ENCODE assay signal across 7 cellular contexts in the genomic region with DNA sequence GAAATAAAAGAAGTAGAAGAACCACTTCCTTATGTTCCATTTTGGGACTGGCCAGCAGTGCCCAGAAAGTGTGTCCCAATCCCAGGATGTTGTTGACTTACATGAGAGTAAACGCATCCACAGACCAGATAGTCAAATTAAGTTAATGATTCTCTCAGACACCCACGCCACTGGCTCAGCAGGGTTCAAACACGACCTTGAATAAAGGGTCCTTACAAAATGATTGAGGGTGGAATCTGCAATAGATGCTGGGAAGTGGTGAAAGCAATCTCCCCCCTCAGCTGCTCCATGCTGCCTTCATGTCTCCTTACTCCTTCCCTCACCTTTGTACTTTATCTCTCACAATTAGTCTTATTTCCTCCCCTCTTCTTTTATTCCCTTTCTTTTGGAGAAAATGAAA. TPM values are rescaled to one million over a fixed set of nuclear protein-coding genes. Genes with fewer than 3 reads are reported as not detected.
DNase-seq lines count a peak whose midpoint lies in the region; ATAC-seq and TF ChIP-seq lines count a peak whose summit lies in the region.
"Not testable (repeated sequence)": the region's sequence is repeated elsewhere in the genome, so short reads cannot be mapped to it uniquely, and the experiment has no call there.
"Had no signal": no experiment of that assay in that cellular context is flagged by ENCODE, and none has a peak within 500 bp of the region (broad histone marks: within the 10 kb centered on the region; RNA-seq: fewer than 3 reads in every experiment).

PLGLB1 (minus strand) TSS at position 101 of the 400 bp plus-strand sequence; CDS start at position 40, 61 bp downstream.

- not testable (repeated sequence) for ATAC-seq in left lobe of liver
- peak in 3 of 4 donors; percentile 3 to 24 (median 14) for ATAC-seq in right lobe of liver

- H3K4me3 ChIP-seq in Karpas-422 (ENCODE audit: low read length); thymus (ENCODE audit: low read length): not testable (repeated sequence)
- H3K4me3 ChIP-seq in right lobe of liver: peak within 1 kb of the TSS; percentile 16 to 49 (median 44)

- H4K20me1 ChIP-seq in Karpas-422 (ENCODE audit: insufficient read depth, low read depth, low read length): not testable (repeated sequence)

- H3K9me2 ChIP-seq in Karpas-422 (replicated peaks; ENCODE audit: insufficient read depth, low read length): not testable (repeated sequence)

- WGBS in right lobe of liver (ENCODE audit: insufficient coverage, low coverage, low lambda C conversion rate, missing lambda C conversion rate): no CpG with 5 or more reads among the region's 3 CpGs
- WGBS in thymus: no CpG with 5 or more reads among the region's 3 CpGs

- TF ChIP-seq CTCF in right lobe of liver (IDR thresholded peaks at IDR 0.05): not testable (repeated sequence)

- H3K4me1 ChIP-seq in Karpas-422 (ENCODE audit: low read length); right lobe of liver; thymus (ENCODE audit: control insufficient read depth, insufficient read depth, low read length): not testable (repeated sequence)

- TF ChIP-seq POLR2A in right lobe of liver (IDR thresholded peaks at IDR 0.05): not testable (repeated sequence)

- not testable (repeated sequence) for DNase-seq in Karpas-422; cerebellum (ENCODE audit: low spot score)
- DNase-seq in left lobe of liver (ENCODE audit: low spot score): peak; percentile 47
- DNase-seq in right lobe of liver: peak in 1 of 3 donors; percentile 42

- not testable (repeated sequence) for H3K79me2 ChIP-seq in Karpas-422 (ENCODE audit: low read length)

- H3K27me3 ChIP-seq in Karpas-422 (ENCODE audit: low read length); right lobe of liver; thymus (ENCODE audit: control insufficient read depth, insufficient read depth): not testable (repeated sequence)

- H3K4me2 ChIP-seq in Karpas-422 (ENCODE audit: low read depth, low read length, poor library complexity, severe bottlenecking): not testable (repeated sequence)

- not testable (repeated sequence) for H3K27ac ChIP-seq in Karpas-422 (ENCODE audit: low read length); thymus (ENCODE audit: low read depth)
- peak within 1 kb of the TSS; percentile 57 to 71 (median 70) for H3K27ac ChIP-seq in right lobe of liver

- H3K9ac ChIP-seq in Karpas-422 (ENCODE audit: low read length): not testable (repeated sequence)

- not testable (repeated sequence) for H2AFZ ChIP-seq in Karpas-422 (ENCODE audit: low read length)

- intact Hi-C loops in right lobe of liver (cut with DNase I): not testable (repeated sequence)

- H3K9me3 ChIP-seq in Karpas-422 (ENCODE audit: low read length); right lobe of liver; thymus (ENCODE audit: control insufficient read depth): not testable (repeated sequence)

- H3K36me3 ChIP-seq in Karpas-422 (ENCODE audit: insufficient read depth, low read length); right lobe of liver; thymus (ENCODE audit: control insufficient read depth, insufficient read depth): not testable (repeated sequence)

RNA-seq across cellular contexts. Expression of gene PLGLB1, which starts in this region (rescaled TPM):
- total RNA-seq in Karpas-422 (2014; rRNA removed; shearing (Covaris generic); ENCODE audit: low replicate concordance): 4.1 and 12.2 TPM in 2 replicates
- total RNA-seq in cerebellum (13.8 TPM), left lobe of liver (104 TPM), right lobe of liver (100 to 1,000 TPM; 103 to 189 (median 134) TPM)
- 25.4 TPM for polyA plus RNA-seq in thymus
- total RNA-seq: Caco-2, Calu3 had no signal
